17 cellular contexts compared by ENCODE assay signal in genomic region chr2:105494683-105495425, GRCh38.
DNase-seq lines count a peak whose midpoint lies in the region; ATAC-seq and TF ChIP-seq lines count a peak whose summit lies in the region.
"Had no signal": no experiment of that assay in that cellular context is flagged by ENCODE, and none has a peak within 500 bp of the region (broad histone marks: within the 10 kb centered on the region; RNA-seq: fewer than 3 reads in every experiment).

No MANE protein-coding gene starts in this region.

- no peaks in the 10 kb centered on the region for H4K20me1 ChIP-seq in GM23248 (ENCODE audit: insufficient read depth)

- H3K79me2 ChIP-seq in GM23248 (ENCODE audit: insufficient read depth) = no peaks in the 10 kb centered on the region

- TF ChIP-seq CTCF in fibroblast of the aortic adventitia (IDR thresholded peaks at IDR 0.05; ENCODE audit: insufficient read depth, low read length) = no peak
- no peak for TF ChIP-seq CTCF in heart right ventricle (IDR thresholded peaks at IDR 0.05)
- TF ChIP-seq CTCF in mucosa of descending colon (IDR thresholded peaks at IDR 0.05) = no peak
- TF ChIP-seq CTCF in stomach (IDR thresholded peaks at IDR 0.05) = no peak

- H3K27me3 ChIP-seq in heart right ventricle (no peaks in the 10 kb centered on the region), stomach (no peaks in the 10 kb centered on the region), GM23248 (replicated peaks; ENCODE audit: insufficient read depth) (no peaks in the 10 kb centered on the region)
- H3K27me3 ChIP-seq: BE2C had no signal

- H3K4me1 ChIP-seq in heart right ventricle (peaks cover 0 to 64% (median 48%) of the 10 kb centered on the region in 9 donors), mucosa of descending colon (ENCODE audit: low read depth) (no peaks in the 10 kb centered on the region), stomach (peaks cover 7 to 38% (median 13%) of the 10 kb centered on the region in 4 donors), GM23248 (ENCODE audit: insufficient read depth) (peaks cover 12% of the 10 kb centered on the region)
- H3K4me1 ChIP-seq: BE2C had no signal

- TF ChIP-seq POLR2A in stomach (IDR thresholded peaks at IDR 0.05) = no peak

- TF ChIP-seq EP300 in stomach (IDR thresholded peaks at IDR 0.05) = no peak

- no peak overlapping the region for H2AFZ ChIP-seq in GM23248
- H2AFZ ChIP-seq: GM23338 had no signal

- no peak overlapping the region for H3K4me3 ChIP-seq in fibroblast of the aortic adventitia (ENCODE audit: low read depth, low read length)
- H3K4me3 ChIP-seq in heart right ventricle = peak overlapping the region in 1 of 10 donors; percentile 5
- no peak overlapping the region for H3K4me3 ChIP-seq in mucosa of descending colon
- no peak overlapping the region for H3K4me3 ChIP-seq in stomach
- no peak overlapping the region for H3K4me3 ChIP-seq in GM23248
- H3K4me3 ChIP-seq: GM23338 had no signal

- H3K9ac ChIP-seq in GM23248 = no peak overlapping the region

- peak; percentile 12 for DNase-seq in fibroblast of the aortic adventitia (ENCODE audit: low read depth)
- peak; percentile 56 to 70 for DNase-seq in heart right ventricle
- peak in 2 of 3 donors; percentile 59 to 62 for DNase-seq in mucosa of descending colon
- DNase-seq in stomach = peak; percentile 48
- no peak for DNase-seq in GM23248
- no peak for DNase-seq in germinal center (ENCODE audit: low spot score)
- DNase-seq: BE2C; CD8-positive, alpha-beta T cell; DND-41; KBM-7; MV-4-11; NCI-H1417 treated with DMSO at 0.1 percent for 48 hours; NCI-H1930; NCI-H526 treated with DMSO at 0.1 percent for 48 hours; SIG-M5 had no signal

- ATAC-seq in heart right ventricle (peak; percentile 77 to 91 (median 85)), mucosa of descending colon (peak; percentile 63), GM21367 (IDR thresholded peaks at IDR 0.05; ENCODE audit: unreplicated experiment) (no peak)
- ATAC-seq: CD8-positive, alpha-beta T cell; GM23338 had no signal

- intact Hi-C loops in heart right ventricle (cut with DNase I) = loop anchor here in 3 of 10 donors (5.0 kb wide), 2 partner anchors 58 to 108 kb away; no protein-coding TSS in a partner anchor
- intact Hi-C loops in mucosa of descending colon (cut with DNase I, micrococcal nuclease) = no loop called here
- intact Hi-C loops in stomach (cut with DNase I; ENCODE audit: low total_unique reads) = no loop called here

- WGBS in heart right ventricle, 2 donors = 41 to 53% methylated on average over 13 of the region's 13 CpGs
- 58 to 72% (median 62%) methylated on average over 13 of the region's 13 CpGs for WGBS in stomach, 5 donors
- WGBS in GM23248 (ENCODE audit: low coverage in 1 of 2, low lambda C conversion rate in 2 of 2, missing lambda C conversion rate in 2 of 2), 2 experiments = 73 to 79% methylated on average over 13 of the region's 13 CpGs

- peaks cover 0 to 32% (median 11%) of the 10 kb centered on the region in 11 donors for H3K9me3 ChIP-seq in heart right ventricle
- H3K9me3 ChIP-seq in mucosa of descending colon = no peaks in the 10 kb centered on the region
- H3K9me3 ChIP-seq in stomach = peaks cover 0 to 15% (median 0%) of the 10 kb centered on the region in 4 donors
- H3K9me3 ChIP-seq in GM23248 (ENCODE audit: low read depth) = peaks cover 6% of the 10 kb centered on the region
- H3K9me3 ChIP-seq: BE2C had no signal

- in situ Hi-C loops in GM23248 (cut with MboI) = no loop called here

- no peaks in the 10 kb centered on the region for H3K9me2 ChIP-seq in GM23248 (ENCODE audit: insufficient read depth)

- H3F3A ChIP-seq in GM23248 (ENCODE audit: insufficient read depth) = 0 out of 2 replicates have a peak, but pooled peaks cover 5% of the 10 kb centered on the region

- H3K36me3 ChIP-seq in heart right ventricle = no peaks in the 10 kb centered on the region
- H3K36me3 ChIP-seq in mucosa of descending colon (ENCODE audit: low read depth) = no peaks in the 10 kb centered on the region
- no peaks in the 10 kb centered on the region for H3K36me3 ChIP-seq in stomach
- no peaks in the 10 kb centered on the region for H3K36me3 ChIP-seq in GM23248 (ENCODE audit: low read depth)
- H3K36me3 ChIP-seq: BE2C had no signal

- peak overlapping the region; percentile 68 to 94 (median 88) for H3K27ac ChIP-seq in heart right ventricle
- H3K27ac ChIP-seq in stomach = peak overlapping the region in 2 of 5 donors; percentile 1 to 22
- H3K27ac ChIP-seq in GM23248 = no peak overlapping the region

- H3K4me2 ChIP-seq in GM23248 (ENCODE audit: unreplicated experiment) = no peak overlapping the region
- H3K4me2 ChIP-seq: GM23338 had no signal

Comparison
In these comparisons a context has a peak if more than half of its experiments do, and no peak if none do; other contexts are left out.
1. DNase-seq: peak in fibroblast of the aortic adventitia (single experiment), heart right ventricle (2 of 2), mucosa of descending colon (2 of 3) and stomach (single experiment); none in GM23248 (single experiment) and germinal center (single experiment).